8 cellular contexts compared by ENCODE assay signal in genomic region chr4:37762294-37763163, GRCh38.
DNase-seq lines count a peak whose midpoint lies in the region; TF ChIP-seq lines count a peak whose summit lies in the region.

No MANE protein-coding gene starts in this region.

- H3K9me3 Mint-ChIP-seq in activated T-helper 1 cell treated with anti-CD3 and anti-CD28 coated beads, Interleukin-12 subunit alpha, Interleukin-12 subunit beta, Interleukin-2, Interleukin-4 antibody, amounts not matched to agents 30 ng/mL and 10 ng/mL and 1 ng/mL, durations not matched to agents 14 hours and 24 hours and 36 hours: no peaks in the 10 kb centered on the region

- no peaks in the 10 kb centered on the region for H3K36me3 Mint-ChIP-seq in activated T-helper 1 cell treated with anti-CD3 and anti-CD28 coated beads, Interleukin-12 subunit alpha, Interleukin-12 subunit beta, Interleukin-2, Interleukin-4 antibody, amounts not matched to agents 30 ng/mL and 10 ng/mL and 1 ng/mL, durations not matched to agents 14 hours and 24 hours and 36 hours (ENCODE audit: low read depth)

- H3K4me3 ChIP-seq in right atrium auricular region: no peak overlapping the region

- intact Hi-C loops in activated T-helper 1 cell treated with anti-CD3 and anti-CD28 coated beads, Interleukin-12 subunit alpha, Interleukin-12 subunit beta, Interleukin-2, Interleukin-4 antibody, amounts not matched to agents 30 ng/mL and 10 ng/mL and 1 ng/mL, durations not matched to agents 14 hours and 24 hours and 36 hours (cut with micrococcal nuclease): no loop called here

- no peaks in the 10 kb centered on the region for H3K27me3 Mint-ChIP-seq in activated T-helper 1 cell treated with anti-CD3 and anti-CD28 coated beads, Interleukin-12 subunit alpha, Interleukin-12 subunit beta, Interleukin-2, Interleukin-4 antibody, amounts not matched to agents 30 ng/mL and 10 ng/mL and 1 ng/mL, durations not matched to agents 14 hours and 24 hours and 36 hours (ENCODE audit: insufficient read depth)

- no peak overlapping the region for H3K27ac Mint-ChIP-seq in activated T-helper 1 cell treated with anti-CD3 and anti-CD28 coated beads, Interleukin-12 subunit alpha, Interleukin-12 subunit beta, Interleukin-2, Interleukin-4 antibody, amounts not matched to agents 30 ng/mL and 10 ng/mL and 1 ng/mL, durations not matched to agents 14 hours and 24 hours and 36 hours

- DNase-seq in CD1c-positive myeloid dendritic cell (ENCODE audit: extremely low spot score): peak; percentile 40
- peak; percentile 25 for DNase-seq in HCEC 1CT
- DNase-seq in SW480 (ENCODE audit: low spot score): peak; percentile 7
- peak; percentile 55 for DNase-seq in iPS-NIHi11 (ENCODE audit: low spot score)
- no peak for DNase-seq in NK-92 treated with Interleukin-12 subunit alpha and Interleukin-12 subunit beta, amount 100 ng/mL, for 24 hours (lab: John Stamatoyannopoulos, UW)
- DNase-seq in activated T-helper 1 cell treated with anti-CD3 and anti-CD28 coated beads, Interleukin-12 subunit alpha, Interleukin-12 subunit beta, Interleukin-2, Interleukin-4 antibody, amounts not matched to agents 30 ng/mL and 10 ng/mL and 1 ng/mL, durations not matched to agents 14 hours and 24 hours and 36 hours (ENCODE audit: low spot score): no peak
- no peak for DNase-seq in right atrium auricular region (ENCODE audit: low spot score)
- DNase-seq in putamen (ENCODE audit: low spot score): no peak

- peaks cover 23% of the 10 kb centered on the region for H3K4me1 Mint-ChIP-seq in activated T-helper 1 cell treated with anti-CD3 and anti-CD28 coated beads, Interleukin-12 subunit alpha, Interleukin-12 subunit beta, Interleukin-2, Interleukin-4 antibody, amounts not matched to agents 30 ng/mL and 10 ng/mL and 1 ng/mL, durations not matched to agents 14 hours and 24 hours and 36 hours (ENCODE audit: low read depth)

- no peaks in the 10 kb centered on the region for H3K27me3 ChIP-seq in right atrium auricular region

- no peak overlapping the region for H3K27ac ChIP-seq in right atrium auricular region

- no peaks in the 10 kb centered on the region for H3K9me3 ChIP-seq in right atrium auricular region

- H3K36me3 ChIP-seq in right atrium auricular region: no peaks in the 10 kb centered on the region

- no peak for TF ChIP-seq CTCF in right atrium auricular region (IDR thresholded peaks at IDR 0.05)

- peaks cover 0 to 15% of the 10 kb centered on the region in 2 donors for H3K4me1 ChIP-seq in right atrium auricular region

- H3K4me3 Mint-ChIP-seq in activated T-helper 1 cell treated with anti-CD3 and anti-CD28 coated beads, Interleukin-12 subunit alpha, Interleukin-12 subunit beta, Interleukin-2, Interleukin-4 antibody, amounts not matched to agents 30 ng/mL and 10 ng/mL and 1 ng/mL, durations not matched to agents 14 hours and 24 hours and 36 hours: no peak overlapping the region

Comparison
In these comparisons a context has a peak if more than half of its experiments do, and no peak if none do; other contexts are left out.
1. DNase-seq: peak in CD1c-positive myeloid dendritic cell (single experiment), HCEC 1CT (single experiment), SW480 (single experiment) and iPS-NIHi11 (single experiment); none in NK-92 treated with Interleukin-12 subunit alpha and Interleukin-12 subunit beta, amount 100 ng/mL, for 24 hours (single experiment), activated T-helper 1 cell treated with anti-CD3 and anti-CD28 coated beads, Interleukin-12 subunit alpha, Interleukin-12 subunit beta, Interleukin-2, Interleukin-4 antibody, amounts not matched to agents 30 ng/mL and 10 ng/mL and 1 ng/mL, durations not matched to agents 14 hours and 24 hours and 36 hours (single experiment), right atrium auricular region (single experiment) and putamen (single experiment).